Comparison of ENCODE assay signal across 37 cellular contexts in genomic region chr5:35001842-35002241, GRCh38. TPM values are rescaled to one million over a fixed set of nuclear protein-coding genes. Genes with fewer than 3 reads are reported as not detected.
"Had no signal": no experiment of that assay in that cellular context is flagged by ENCODE, and none has a peak within 500 bp of the region (broad histone marks: within the 10 kb centered on the region; RNA-seq: fewer than 3 reads in every experiment).

No MANE protein-coding gene starts in this region.

- DNase-seq: activated B cell treated with CpG ODN at 0.5 μM for 24 hours; activated CD4-positive, alpha-beta memory T cell treated with anti-CD3 and anti-CD28 coated beads for 36 hours; activated CD4-positive, alpha-beta T cell treated with anti-CD3 and anti-CD28 coated beads for 4 hours; activated CD4-positive, alpha-beta T cell treated with anti-CD3 and anti-CD28 coated beads, Interleukin-2, amount 10 ng/mL, durations not matched to agents 24 days and 14 days; activated CD4-positive, alpha-beta T cell treated with anti-CD3 and anti-CD28 coated beads, Interleukin-2, amount 50 U/mL, for 1 hour; activated CD4-positive, alpha-beta T cell treated with anti-CD3 and anti-CD28 coated beads, Interleukin-2, amount 50 U/mL, for 4 hours; activated CD4-positive, CD25-positive, alpha-beta regulatory T cell treated with anti-CD3 and anti-CD28 coated beads, Interleukin-2, amount 50 U/mL, for 72 hours; activated CD8-positive, alpha-beta memory T cell treated with anti-CD3 and anti-CD28 coated beads, Interleukin-2, amount 50 U/mL, for 4 hours; activated CD8-positive, alpha-beta T cell treated with anti-CD3 and anti-CD28 coated beads for 36 hours; activated effector memory CD4-positive, alpha-beta T cell treated with anti-CD3 and anti-CD28 coated beads, Interleukin-2, amount 50 U/mL, for 16 hours; activated gamma-delta T cell treated with Interleukin-2 at 50 U/mL for 16 hours; activated naive CD4-positive, alpha-beta T cell; activated naive CD4-positive, alpha-beta T cell treated with anti-CD3 and anti-CD28 coated beads for 36 hours; activated naive CD4-positive, alpha-beta T cell treated with anti-CD3 and anti-CD28 coated beads, Interleukin-2, amount 50 U/mL, for 16 hours; activated naive CD8-positive, alpha-beta T cell treated with anti-CD3 and anti-CD28 coated beads for 36 hours; activated T-cell treated with anti-CD3 and anti-CD28 coated beads for 4 hours; activated T-cell treated with anti-CD3 and anti-CD28 coated beads, Interleukin-2, amount 50 U/mL, for 1 hour; activated T-cell treated with anti-CD3 and anti-CD28 coated beads, Interleukin-2, amount 50 U/mL, for 4 hours; activated T-cell treated with anti-CD3 and anti-CD28 coated beads, Interleukin-2, amount 50 U/mL, for 72 hours; adrenal gland; amniotic stem cell; aorta; body of pancreas; brain microvascular endothelial cell; central memory CD4-positive, alpha-beta T cell; T-helper 2 cell; T-helper 9 cell had no signal

- H3K9me3 Mint-ChIP-seq: activated B cell treated with CpG ODN at 0.5 μM for 24 hours; activated CD4-positive, alpha-beta memory T cell treated with anti-CD3 and anti-CD28 coated beads for 36 hours; activated CD4-positive, alpha-beta T cell treated with anti-CD3 and anti-CD28 coated beads, Interleukin-2, amount 10 ng/mL, durations not matched to agents 24 days and 14 days; activated CD8-positive, alpha-beta T cell treated with anti-CD3 and anti-CD28 coated beads for 36 hours; activated naive CD4-positive, alpha-beta T cell treated with anti-CD3 and anti-CD28 coated beads for 36 hours; activated naive CD4-positive, alpha-beta T cell treated with anti-CD3 and anti-CD28 coated beads, Interleukin-2, amount 50 U/mL, for 72 hours; activated naive CD8-positive, alpha-beta T cell treated with anti-CD3 and anti-CD28 coated beads for 36 hours; activated T-cell treated with anti-CD3 and anti-CD28 coated beads, Interleukin-2, amount 50 U/mL, for 4 hours; activated T-cell treated with anti-CD3 and anti-CD28 coated beads, Interleukin-2, amount 50 U/mL, for 72 hours; activated T-helper 1 cell treated with anti-CD3 and anti-CD28 coated beads, Interleukin-12 subunit alpha, Interleukin-12 subunit beta, Interleukin-2, Interleukin-4 antibody, amounts not matched to agents 30 ng/mL and 10 ng/mL and 1 ng/mL, durations not matched to agents 14 hours and 24 hours and 36 hours; activated T-helper 17 cell treated with anti-CD3 and anti-CD28 coated beads, Interleukin-2, amount 50 U/mL, for 72 hours; T-helper 2 cell treated with Interferon-gamma antibody and Interleukin-4, amounts not matched to agents 5 μg/mL and 100 μg/mL, for 36 hours had no signal

- H3K9me3 ChIP-seq: adrenal gland, body of pancreas, breast epithelium had no signal

- H3K4me3 ChIP-seq: adrenal gland, body of pancreas, breast epithelium had no signal

- H3K27me3 ChIP-seq: brain microvascular endothelial cell, breast epithelium had no signal

- H3K36me3 ChIP-seq: adrenal gland, brain microvascular endothelial cell, breast epithelium had no signal

- H3K4me1 ChIP-seq: adrenal gland, body of pancreas, breast epithelium had no signal

- H3K27ac ChIP-seq: adrenal gland, body of pancreas, brain microvascular endothelial cell, breast epithelium, VCaP had no signal

- H3K36me3 Mint-ChIP-seq: activated CD4-positive, alpha-beta memory T cell treated with anti-CD3 and anti-CD28 coated beads for 36 hours; activated naive CD4-positive, alpha-beta T cell treated with anti-CD3 and anti-CD28 coated beads, Interleukin-2, amount 50 U/mL, for 72 hours; activated naive CD8-positive, alpha-beta T cell treated with anti-CD3 and anti-CD28 coated beads for 36 hours had no signal

- H3K27ac Mint-ChIP-seq: activated B cell treated with CpG ODN at 0.5 μM for 24 hours; activated CD4-positive, alpha-beta memory T cell treated with anti-CD3 and anti-CD28 coated beads for 36 hours; activated CD4-positive, alpha-beta T cell treated with anti-CD3 and anti-CD28 coated beads, Interleukin-2, amount 10 ng/mL, durations not matched to agents 24 days and 14 days; activated CD8-positive, alpha-beta T cell treated with anti-CD3 and anti-CD28 coated beads for 36 hours; activated naive CD4-positive, alpha-beta T cell treated with anti-CD3 and anti-CD28 coated beads for 36 hours; activated naive CD4-positive, alpha-beta T cell treated with anti-CD3 and anti-CD28 coated beads, Interleukin-2, amount 50 U/mL, for 72 hours; activated naive CD8-positive, alpha-beta T cell treated with anti-CD3 and anti-CD28 coated beads for 36 hours; activated T-cell treated with anti-CD3 and anti-CD28 coated beads, Interleukin-2, amount 50 U/mL, for 72 hours; activated T-helper 1 cell treated with anti-CD3 and anti-CD28 coated beads, Interleukin-12 subunit alpha, Interleukin-12 subunit beta, Interleukin-2, Interleukin-4 antibody, amounts not matched to agents 30 ng/mL and 10 ng/mL and 1 ng/mL, durations not matched to agents 14 hours and 24 hours and 36 hours; activated T-helper 17 cell treated with anti-CD3 and anti-CD28 coated beads, Interleukin-2, amount 50 U/mL, for 72 hours; T-helper 2 cell treated with Interferon-gamma antibody and Interleukin-4, amounts not matched to agents 5 μg/mL and 100 μg/mL, for 36 hours had no signal

- H3K4me1 Mint-ChIP-seq: activated B cell treated with CpG ODN at 0.5 μM for 24 hours; activated CD4-positive, alpha-beta T cell treated with anti-CD3 and anti-CD28 coated beads, Interleukin-2, amount 10 ng/mL, durations not matched to agents 24 days and 14 days; activated naive CD8-positive, alpha-beta T cell treated with anti-CD3 and anti-CD28 coated beads for 36 hours; activated T-helper 17 cell treated with anti-CD3 and anti-CD28 coated beads, Interleukin-2, amount 50 U/mL, for 72 hours had no signal

- ATAC-seq: activated CD8-positive, alpha-beta T cell treated with anti-CD3 and anti-CD28 coated beads for 36 hours; activated naive CD4-positive, alpha-beta T cell treated with anti-CD3 and anti-CD28 coated beads, Interleukin-2, amount 50 U/mL, for 72 hours; activated T-cell treated with anti-CD3 and anti-CD28 coated beads, Interleukin-2, amount 50 U/mL, for 4 hours; activated T-cell treated with anti-CD3 and anti-CD28 coated beads, Interleukin-2, amount 50 U/mL, for 72 hours; activated T-helper 17 cell treated with anti-CD3 and anti-CD28 coated beads, Interleukin-2, amount 50 U/mL, for 72 hours; body of pancreas had no signal

- H3K4me3 Mint-ChIP-seq: activated B cell treated with CpG ODN at 0.5 μM for 24 hours; activated CD4-positive, alpha-beta memory T cell treated with anti-CD3 and anti-CD28 coated beads for 36 hours; activated CD4-positive, alpha-beta T cell treated with anti-CD3 and anti-CD28 coated beads, Interleukin-2, amount 10 ng/mL, durations not matched to agents 24 days and 14 days; activated CD8-positive, alpha-beta T cell treated with anti-CD3 and anti-CD28 coated beads for 36 hours; activated naive CD4-positive, alpha-beta T cell treated with anti-CD3 and anti-CD28 coated beads for 36 hours; activated naive CD8-positive, alpha-beta T cell treated with anti-CD3 and anti-CD28 coated beads for 36 hours; activated T-cell treated with anti-CD3 and anti-CD28 coated beads, Interleukin-2, amount 50 U/mL, for 4 hours; activated T-cell treated with anti-CD3 and anti-CD28 coated beads, Interleukin-2, amount 50 U/mL, for 72 hours; activated T-helper 1 cell treated with anti-CD3 and anti-CD28 coated beads, Interleukin-12 subunit alpha, Interleukin-12 subunit beta, Interleukin-2, Interleukin-4 antibody, amounts not matched to agents 30 ng/mL and 10 ng/mL and 1 ng/mL, durations not matched to agents 14 hours and 24 hours and 36 hours; activated T-helper 17 cell treated with anti-CD3 and anti-CD28 coated beads, Interleukin-2, amount 50 U/mL, for 72 hours; T-helper 2 cell treated with Interferon-gamma antibody and Interleukin-4, amounts not matched to agents 5 μg/mL and 100 μg/mL, for 36 hours had no signal

RNA-seq across cellular contexts. Expression of gene AGXT2, which starts 45.9 kb away (rescaled TPM):
- total RNA-seq: activated B cell treated with CpG ODN at 0.5 μM for 24 hours; activated CD4-positive, alpha-beta memory T cell treated with anti-CD3 and anti-CD28 coated beads for 36 hours; activated CD4-positive, alpha-beta T cell treated with anti-CD3 and anti-CD28 coated beads, Interleukin-2, amount 10 ng/mL, durations not matched to agents 24 days and 14 days; activated CD8-positive, alpha-beta memory T cell treated with anti-CD3 and anti-CD28 coated beads for 36 hours; activated CD8-positive, alpha-beta T cell treated with anti-CD3 and anti-CD28 coated beads for 36 hours; activated naive CD4-positive, alpha-beta T cell treated with anti-CD3 and anti-CD28 coated beads for 36 hours; activated naive CD4-positive, alpha-beta T cell treated with anti-CD3 and anti-CD28 coated beads, Interleukin-2, amount 50 U/mL, for 72 hours; activated naive CD8-positive, alpha-beta T cell treated with anti-CD3 and anti-CD28 coated beads for 36 hours; activated T-cell treated with anti-CD3 and anti-CD28 coated beads, Interleukin-2, amount 50 U/mL, for 4 hours; activated T-cell treated with anti-CD3 and anti-CD28 coated beads, Interleukin-2, amount 50 U/mL, for 72 hours; activated T-helper 1 cell treated with anti-CD3 and anti-CD28 coated beads, Interleukin-12 subunit alpha, Interleukin-12 subunit beta, Interleukin-2, Interleukin-4 antibody, amounts not matched to agents 30 ng/mL and 10 ng/mL and 1 ng/mL, durations not matched to agents 14 hours and 24 hours and 36 hours; activated T-helper 17 cell treated with anti-CD3 and anti-CD28 coated beads, Interleukin-2, amount 50 U/mL, for 72 hours; adrenal gland; aorta; astrocyte; body of pancreas; breast epithelium; cardiac septum; cerebellum had no signal
- polyA plus RNA-seq: aorta had no signal
